In genomic region chr3:158846803-158847465, GRCh38 we compare ENCODE assay signal across 11 cellular contexts.
DNase-seq lines count a peak whose midpoint lies in the region; ATAC-seq and TF ChIP-seq lines count a peak whose summit lies in the region.
"Had no signal": no experiment of that assay in that cellular context is flagged by ENCODE, and none has a peak within 500 bp of the region (broad histone marks: within the 10 kb centered on the region; RNA-seq: fewer than 3 reads in every experiment).

No MANE protein-coding gene starts in this region.

- peaks cover 7% of the 10 kb centered on the region for H3K27me3 Mint-ChIP-seq in nephron progenitor cell (ENCODE audit: low read depth, poor library complexity)

- H3K27ac Mint-ChIP-seq in nephron progenitor cell: no peak overlapping the region

- no peaks in the 10 kb centered on the region for H3K36me3 Mint-ChIP-seq in nephron progenitor cell (ENCODE audit: low read depth)

- H3K9me3 Mint-ChIP-seq in nephron progenitor cell: no peaks in the 10 kb centered on the region
- H3K9me3 Mint-ChIP-seq: H9 had no signal

- peaks cover 7% of the 10 kb centered on the region for H3K4me1 Mint-ChIP-seq in nephron progenitor cell

- no peak for TF ChIP-seq CTCF in nephron progenitor cell (IDR thresholded peaks at IDR 0.05)

- no peak overlapping the region for H3K4me3 Mint-ChIP-seq in nephron progenitor cell
- H3K4me3 Mint-ChIP-seq: H9 had no signal

- no peak for TF ChIP-seq POLR2A in erythroblast (IDR thresholded peaks at IDR 0.05; ENCODE audit: low read length)

- DNase-seq in fibroblast of peridontal ligament (ENCODE audit: extremely low read depth): peak; percentile 3
- DNase-seq in nephron progenitor cell: no peak
- DNase-seq in erythroblast (lab: John Stamatoyannopoulos, UW): no peak
- DNase-seq in NOMO-1 treated with DMSO at 0.1 percent for 48 hours (lab: John Stamatoyannopoulos, UW; ENCODE audit: unreplicated experiment): no peak
- no peak for DNase-seq in AML-193 (lab: John Stamatoyannopoulos, UW)
- DNase-seq: H9, NCI-H1105 treated with DMSO at 0.1 percent for 48 hours, pancreas had no signal

- ATAC-seq in GM18868 (IDR thresholded peaks at IDR 0.05; ENCODE audit: unreplicated experiment): peak; percentile 92
- peak; percentile 87 for ATAC-seq in GM21528 (IDR thresholded peaks at IDR 0.05; ENCODE audit: low FRiP score, unreplicated experiment)
- ATAC-seq in HG03135 (IDR thresholded peaks at IDR 0.05; ENCODE audit: unreplicated experiment): peak; percentile 87
- ATAC-seq: pancreas had no signal
